Comparison of ENCODE assay signal across 9 cellular contexts in genomic region chr10:31133251-31133627, GRCh38.
A peak's percentile ranks its signal among the peaks of the same experiment; 100 is the strongest.
DNase-seq lines count a peak whose midpoint lies in the region; ATAC-seq, FAIRE-seq and TF ChIP-seq lines count a peak whose summit lies in the region.
"Had no signal": no experiment of that assay in that cellular context is flagged by ENCODE, and none has a peak within 500 bp of the region (broad histone marks: within the 10 kb centered on the region; RNA-seq: fewer than 3 reads in every experiment).

No MANE protein-coding gene starts in this region.

- no TSS peak for BruUV-seq in K562 (replicated peaks; lab: Mats Ljungman, UMichigan)

- TF ChIP-seq EP300 in K562 (IDR thresholded peaks at IDR 0.05; ENCODE audit: low read length) = no peak
- no peak for TF ChIP-seq EP300 in tibial nerve (IDR thresholded peaks at IDR 0.05)

- TF ChIP-seq RAD21 in K562 (CRISPR knock-in tag; conservative IDR thresholded peaks at IDR 0.05 in 1 of 2, IDR thresholded peaks at IDR 0.05 in 1 of 2) = no peak

- in situ Hi-C loops in K562 (cut with MboI) = no loop called here

- TF ChIP-seq CTCF in heart left ventricle (IDR thresholded peaks at IDR 0.05) (no peak), K562 (IDR thresholded peaks at IDR 0.05 in 2 of 3, conservative IDR thresholded peaks at IDR 0.05 in 1 of 3; ENCODE audit: insufficient read depth in 2 of 3, low read depth in 1 of 3, low read length in 3 of 3) (no peak), tibial nerve (IDR thresholded peaks at IDR 0.05) (no peak)

- peak overlapping the region; percentile 70 for H3K4me2 ChIP-seq in K562 (ENCODE audit: insufficient read depth, low read length)

- H3K4me3 ChIP-seq in heart left ventricle = peak overlapping the region in 9 of 12 donors; percentile 47 to 66 (median 53)
- H3K4me3 ChIP-seq in K562 = no peak overlapping the region
- H3K4me3 ChIP-seq in tibial nerve = peak overlapping the region; percentile 48 to 61 (median 52)

- H4K20me1 ChIP-seq in K562 (replicated peaks; ENCODE audit: control insufficient read depth, insufficient read depth, low read length) = no peaks in the 10 kb centered on the region

- peak overlapping the region in 1 of 2 experiments; percentile 86; a peak in 1 of 4 replicates for H3K9ac ChIP-seq in K562 (ENCODE audit: insufficient read depth in 1 of 2, low read depth in 2 of 2, low read length in 2 of 2)

- peak overlapping the region; percentile 95 for H2AFZ ChIP-seq in K562 (ENCODE audit: low read depth, low read length)

- H3K4me1 ChIP-seq in heart left ventricle (peaks cover 0 to 60% (median 18%) of the 10 kb centered on the region in 12 donors), K562 (replicated peaks in 1 of 2; ENCODE audit: control insufficient read depth in 2 of 2, insufficient read depth in 2 of 2, low read length in 2 of 2) (peaks cover 14 to 27% of the 10 kb centered on the region in 2 experiments), tibial nerve (peaks cover 0 to 33% (median 3%) of the 10 kb centered on the region in 4 donors)

- ATAC-seq in heart left ventricle (no peak), K562 (no peak), GM18502 (IDR thresholded peaks at IDR 0.05; ENCODE audit: poor library complexity, unreplicated experiment) (no peak)

- H3K9me1 ChIP-seq in K562 (ENCODE audit: control insufficient read depth, insufficient read depth, low read length) = no peaks in the 10 kb centered on the region

- TF ChIP-seq POLR2A in heart left ventricle (IDR thresholded peaks at IDR 0.05) = no peak
- TF ChIP-seq POLR2A in K562 (conservative IDR thresholded peaks at IDR 0.05) = no peak
- no peak for TF ChIP-seq POLR2A in tibial nerve (IDR thresholded peaks at IDR 0.05)

- POLR2A ChIA-PET in K562 (lab: Yijun Ruan, JAX) = no interaction called here

- FAIRE-seq in K562 (lab: Jason Lieb, UNC) = no peak
- FAIRE-seq: colon had no signal

- H3K27ac ChIP-seq in heart left ventricle (peak overlapping the region; percentile 52 to 94 (median 86)), K562 (ENCODE audit: extremely low read depth, low read depth, low read length) (no peak overlapping the region), tibial nerve (peak overlapping the region; percentile 79 to 95 (median 88))

- H3K27me3 ChIP-seq in heart left ventricle (no peaks in the 10 kb centered on the region), K562 (ENCODE audit: control insufficient read depth in 2 of 2, insufficient read depth in 2 of 2, low read length in 2 of 2) (no peaks in the 10 kb centered on the region), tibial nerve (no peaks in the 10 kb centered on the region)

- no peaks in the 10 kb centered on the region for H3K36me3 ChIP-seq in heart left ventricle
- H3K36me3 ChIP-seq in K562 (ENCODE audit: control insufficient read depth, insufficient read depth, low read length) = no peaks in the 10 kb centered on the region
- H3K36me3 ChIP-seq in tibial nerve = no peaks in the 10 kb centered on the region

- no peak for DNase-seq in heart left ventricle
- no peak for DNase-seq in cardiac septum (ENCODE audit: low spot score)
- DNase-seq in K562 (ENCODE audit: extremely low read depth in 1 of 4, low spot score in 3 of 4) = no peak
- peak; percentile 60 for DNase-seq in midbrain (lab: John Stamatoyannopoulos, UW)
- no peak for DNase-seq in tibial nerve (ENCODE audit: low spot score in 2 of 2)
- no peak for DNase-seq in NCI-H345 (lab: John Stamatoyannopoulos, UW)
- DNase-seq in NCI-H2227 treated with DMSO at 0.1 percent for 48 hours (lab: John Stamatoyannopoulos, UW) = no peak

- CTCF ChIA-PET in K562 (lab: Yijun Ruan, JAX; ENCODE audit: low intra/inter-chr PET ratio) = no interaction called here

- H3K79me2 ChIP-seq in K562 (ENCODE audit: control insufficient read depth, insufficient read depth, low read length) = no peaks in the 10 kb centered on the region

- intact Hi-C loops in heart left ventricle (cut with DNase I) = loop anchor here in 5 of 10 donors (1.0 to 10.0 kb wide), 6 partner anchors 98 to 351 kb away; partner anchors contain the start of genes ZNF438 (in 5 of the 5) and ZEB1 (in 1 of the 5)
- intact Hi-C loops in cardiac septum (cut with DNase I) = loop anchor here (5.0 kb wide), 1 partner anchor 184 kb away; the partner anchor contains the start of gene ZEB1
- intact Hi-C loops in K562 (cut with micrococcal nuclease) = no loop called here

- H3K9me3 ChIP-seq in heart left ventricle (no peaks in the 10 kb centered on the region), K562 (replicated peaks; ENCODE audit: control insufficient read depth, insufficient read depth, low read depth, low read length) (no peaks in the 10 kb centered on the region), tibial nerve (no peaks in the 10 kb centered on the region)

- WGBS in heart left ventricle, 4 donors = 60 to 66% (median 64%) methylated on average over 10 of the region's 10 CpGs
- 57% methylated on average over 9 of the region's 10 CpGs for WGBS in K562 (ENCODE audit: insufficient coverage, low coverage, missing lambda C conversion rate)
- WGBS in tibial nerve, 2 donors = 55 to 63% methylated on average over 10 of the region's 10 CpGs

TF ChIP-seq in K562, 482 proteins besides CTCF, POLR2A, EP300 and RAD21 (continues in another document):
- TF ChIP-seq ATF7 (IDR thresholded peaks at IDR 0.05) = no peak
- TF ChIP-seq ZBTB11 (CRISPR knock-in tag; IDR thresholded peaks at IDR 0.05) = no peak
- no peak for TF ChIP-seq PBX2 (CRISPR knock-in tag; IDR thresholded peaks at IDR 0.05; ENCODE audit: low read depth)
- no peak for TF ChIP-seq PBX2 (tag; conservative IDR thresholded peaks at IDR 0.05; ENCODE audit: low read depth)
- no peak for TF ChIP-seq ZNF740 (CRISPR knock-in tag; IDR thresholded peaks at IDR 0.05)
- TF ChIP-seq ZNF740 (tag; IDR thresholded peaks at IDR 0.05) = no peak
- no peak for TF ChIP-seq ATF3 (IDR thresholded peaks at IDR 0.05)
- TF ChIP-seq ATF3 (CRISPR knock-in tag; conservative IDR thresholded peaks at IDR 0.05) = no peak
- no peak for TF ChIP-seq DNMT1 (IDR thresholded peaks at IDR 0.05)
- TF ChIP-seq ZNF174 (CRISPR knock-in tag; IDR thresholded peaks at IDR 0.05) = no peak
- TF ChIP-seq HDGF (IDR thresholded peaks at IDR 0.05) = no peak
- no peak for TF ChIP-seq ZNF311 (CRISPR knock-in tag; IDR thresholded peaks at IDR 0.05)
- no peak for TF ChIP-seq RHOXF2B (CRISPR knock-in tag; conservative IDR thresholded peaks at IDR 0.05)
